Comparison of ENCODE assay signal across 27 cellular contexts in genomic region chr3:49271047-49271446, GRCh38.
"Had no signal": no experiment of that assay in that cellular context is flagged by ENCODE, and none has a peak within 500 bp of the region (broad histone marks: within the 10 kb centered on the region; RNA-seq: fewer than 3 reads in every experiment).

No MANE protein-coding gene starts in this region.

- H3K27me3 ChIP-seq: foreskin keratinocyte, heart right ventricle, neutrophil, right lobe of liver, vagina had no signal

- H3K4me3 Mint-ChIP-seq: activated B cell treated with CpG ODN at 0.5 μM for 24 hours; activated CD8-positive, alpha-beta T cell treated with anti-CD3 and anti-CD28 coated beads for 36 hours; activated naive CD8-positive, alpha-beta T cell treated with anti-CD3 and anti-CD28 coated beads for 36 hours; dendritic cell treated with granulocyte-macrophage colony-stimulating factor and Interleukin-4, amounts not matched to agents 40 ng/mL and 50 ng/mL, for 4 days; nephron; T-helper 2 cell treated with Interferon-gamma antibody and Interleukin-4, amounts not matched to agents 5 μg/mL and 100 μg/mL, for 36 hours had no signal

- H3K4me3 ChIP-seq: heart right ventricle, lung, right lobe of liver, vagina had no signal

- H3K4me1 ChIP-seq: foreskin keratinocyte had no signal

- H3K9me3 Mint-ChIP-seq: activated B cell treated with CpG ODN at 0.5 μM for 24 hours; activated CD8-positive, alpha-beta T cell treated with anti-CD3 and anti-CD28 coated beads for 36 hours; activated naive CD8-positive, alpha-beta T cell treated with anti-CD3 and anti-CD28 coated beads for 36 hours; activated T-helper 2 cell treated with anti-CD3 and anti-CD28 coated beads, Interferon-gamma antibody, Interleukin-2, Interleukin-4, amounts not matched to agents 10 μg/mL and 5 μg/mL and 100 μg/mL, durations not matched to agents 14 hours and 24 hours and 36 hours; dendritic cell treated with granulocyte-macrophage colony-stimulating factor and Interleukin-4, amounts not matched to agents 40 ng/mL and 50 ng/mL, for 4 days; nephron; T-helper 2 cell treated with Interferon-gamma antibody and Interleukin-4, amounts not matched to agents 5 μg/mL and 100 μg/mL, for 36 hours had no signal

- H3K36me3 ChIP-seq: right lobe of liver had no signal

- H3K9me3 ChIP-seq: heart right ventricle, neutrophil, right lobe of liver, vagina had no signal

- ATAC-seq: activated CD8-positive, alpha-beta T cell treated with anti-CD3 and anti-CD28 coated beads for 36 hours; foreskin keratinocyte; heart right ventricle; left lobe of liver; right lobe of liver had no signal

- H3K27ac Mint-ChIP-seq: activated B cell treated with CpG ODN at 0.5 μM for 24 hours; activated CD8-positive, alpha-beta T cell treated with anti-CD3 and anti-CD28 coated beads for 36 hours; activated naive CD8-positive, alpha-beta T cell treated with anti-CD3 and anti-CD28 coated beads for 36 hours; activated T-helper 2 cell treated with anti-CD3 and anti-CD28 coated beads, Interferon-gamma antibody, Interleukin-2, Interleukin-4, amounts not matched to agents 10 μg/mL and 5 μg/mL and 100 μg/mL, durations not matched to agents 14 hours and 24 hours and 36 hours; progenitor cell of endocrine pancreas; T-helper 2 cell treated with Interferon-gamma antibody and Interleukin-4, amounts not matched to agents 5 μg/mL and 100 μg/mL, for 36 hours had no signal

- H3K27ac ChIP-seq: foreskin keratinocyte, neutrophil, right lobe of liver, vagina had no signal

- H3K27me3 Mint-ChIP-seq: activated B cell treated with CpG ODN at 0.5 μM for 24 hours; activated CD8-positive, alpha-beta T cell treated with anti-CD3 and anti-CD28 coated beads for 36 hours; activated naive CD8-positive, alpha-beta T cell treated with anti-CD3 and anti-CD28 coated beads for 36 hours; dendritic cell treated with granulocyte-macrophage colony-stimulating factor and Interleukin-4, amounts not matched to agents 40 ng/mL and 50 ng/mL, for 4 days; progenitor cell of endocrine pancreas had no signal

- DNase-seq: activated B cell treated with CpG ODN at 0.5 μM for 24 hours; activated CD4-positive, alpha-beta T cell treated with anti-CD3 and anti-CD28 coated beads, Interleukin-2, amount 50 U/mL, for 1 hour; activated CD8-positive, alpha-beta T cell treated with anti-CD3 and anti-CD28 coated beads for 36 hours; activated naive CD4-positive, alpha-beta T cell; activated naive CD8-positive, alpha-beta T cell treated with anti-CD3 and anti-CD28 coated beads for 36 hours; activated T-cell treated with anti-CD3 and anti-CD28 coated beads, Interleukin-2, amount 50 U/mL, for 48 hours; amniotic stem cell; central memory CD4-positive, alpha-beta T cell; effector CD4-positive, alpha-beta T cell; foreskin keratinocyte; heart right ventricle; kidney glomerular epithelial cell; mesendoderm; right lobe of liver; small intestine; stimulated activated naive CD4-positive, alpha-beta T cell; T-helper 1 cell; trophoblast cell had no signal
